Comparison of ENCODE assay signal across 19 cellular contexts in the genomic region with DNA sequence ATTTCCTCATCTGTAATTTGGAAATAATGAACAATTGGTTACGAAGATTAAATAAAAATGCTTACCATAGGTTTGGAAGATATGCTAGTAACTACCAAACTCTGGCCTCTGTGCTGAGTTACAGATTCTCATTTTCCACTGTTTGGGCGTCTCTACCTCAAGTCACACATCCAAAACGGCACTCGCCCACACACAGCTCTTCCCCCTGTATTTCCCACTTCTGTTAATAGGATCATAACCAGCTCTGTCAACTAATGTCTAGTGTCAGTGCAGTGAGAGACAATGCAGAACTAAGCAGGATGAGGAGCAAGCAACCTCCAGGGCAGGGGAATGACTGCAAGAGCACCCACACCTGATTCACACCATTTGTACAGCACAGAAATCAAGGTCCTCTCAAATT. TPM values are rescaled to one million over a fixed set of nuclear protein-coding genes. Genes with fewer than 3 reads are reported as not detected.
DNase-seq lines count a peak whose midpoint lies in the region; ATAC-seq and TF ChIP-seq lines count a peak whose summit lies in the region.
"Had no signal": no experiment of that assay in that cellular context is flagged by ENCODE, and none has a peak within 500 bp of the region (broad histone marks: within the 10 kb centered on the region; RNA-seq: fewer than 3 reads in every experiment).

No MANE protein-coding gene starts in this region.

- no peaks in the 10 kb centered on the region for H4K20me1 ChIP-seq in hepatocyte (ENCODE audit: insufficient read depth, poor library complexity, severe bottlenecking)

- POLR2A ChIA-PET in naive thymus-derived CD8-positive, alpha-beta T cell (lab: Charles Lee): no interaction called here

- no peak overlapping the region for H2AFZ ChIP-seq in hepatocyte

- no peaks in the 10 kb centered on the region for H3K36me3 ChIP-seq in hepatocyte (replicated peaks; ENCODE audit: insufficient read depth, low read depth)
- H3K36me3 ChIP-seq: BE2C had no signal

- no peaks in the 10 kb centered on the region for H3K27me3 ChIP-seq in hepatocyte
- H3K27me3 ChIP-seq: BE2C, Peyer's patch had no signal

- H3K27ac Mint-ChIP-seq in activated T-cell treated with anti-CD3 and anti-CD28 coated beads, Interleukin-2, amount 50 U/mL, for 24 hours: peak overlapping the region; percentile 44
- H3K27ac Mint-ChIP-seq in IgD-negative memory B cell: peak overlapping the region in 2 of 3 donors; percentile 49 to 55
- peak overlapping the region; percentile 26 to 83 (median 50) for H3K27ac Mint-ChIP-seq in immature natural killer cell
- peak overlapping the region; percentile 50 for H3K27ac Mint-ChIP-seq in stimulated activated memory B cell treated with anti-CD40 and anti-IgM and Interleukin-4, amounts not matched to agents 10 μg/mL and 1 μg/mL and 100 μg/mL, for 72 hours
- H3K27ac Mint-ChIP-seq in naive thymus-derived CD8-positive, alpha-beta T cell: peak overlapping the region in 2 of 10 donors; percentile 26 to 35

- no peak overlapping the region for H3K27ac ChIP-seq in hepatocyte
- H3K27ac ChIP-seq: Peyer's patch had no signal

- H3K4me2 ChIP-seq in hepatocyte: no peak overlapping the region

- ATAC-seq in stimulated activated memory B cell treated with anti-CD40 and anti-IgM and Interleukin-4, amounts not matched to agents 10 μg/mL and 1 μg/mL and 100 μg/mL, for 72 hours: no peak
- no peak for ATAC-seq in naive thymus-derived CD8-positive, alpha-beta T cell
- ATAC-seq: SK-N-SH treated with all-trans-retinoic acid at 6 μM for 48 hours had no signal

- TF ChIP-seq CTCF in hepatocyte (IDR thresholded peaks at IDR 0.05; ENCODE audit: poor library complexity): no peak

- no peaks in the 10 kb centered on the region for H3K9me2 ChIP-seq in hepatocyte (replicated peaks; ENCODE audit: insufficient read depth)

- no peaks in the 10 kb centered on the region for H3K9me3 ChIP-seq in hepatocyte (ENCODE audit: low read depth)
- H3K9me3 ChIP-seq: BE2C, Peyer's patch had no signal

- peaks cover 90% of the 10 kb centered on the region for H3K36me3 Mint-ChIP-seq in activated T-cell treated with anti-CD3 and anti-CD28 coated beads, Interleukin-2, amount 50 U/mL, for 24 hours (ENCODE audit: low read depth)
- H3K36me3 Mint-ChIP-seq in IgD-negative memory B cell (peaks cover 30% of the 10 kb centered on the region), immature natural killer cell (peaks cover 27 to 67% (median 43%) of the 10 kb centered on the region in 3 donors)
- H3K36me3 Mint-ChIP-seq in stimulated activated memory B cell treated with anti-CD40 and anti-IgM and Interleukin-4, amounts not matched to agents 10 μg/mL and 1 μg/mL and 100 μg/mL, for 72 hours: peaks cover 81% of the 10 kb centered on the region
- peaks cover 4 to 87% (median 15%) of the 10 kb centered on the region in 3 donors for H3K36me3 Mint-ChIP-seq in naive thymus-derived CD8-positive, alpha-beta T cell

- WGBS in hepatocyte (ENCODE audit: low lambda C conversion rate, missing lambda C conversion rate): 92% methylated on average over 4 of the region's 4 CpGs

- DNase-seq in activated T-cell treated with anti-CD3 and anti-CD28 coated beads, Interleukin-2, amount 50 U/mL, for 24 hours: no peak
- DNase-seq in activated T-cell treated with anti-CD3 and anti-CD28 coated beads for 4 hours (no peak), immature natural killer cell (no peak), NCI-H146 treated with DMSO at 0.1 percent for 48 hours (lab: John Stamatoyannopoulos, UW; ENCODE audit: unreplicated experiment) (no peak), hepatocyte (ENCODE audit: low spot score) (no peak)
- no peak for DNase-seq in naive thymus-derived CD8-positive, alpha-beta T cell
- DNase-seq: BE2C; CD4-positive, CD25-positive, alpha-beta regulatory T cell; DMS79 treated with DMSO at 0.1 percent for 48 hours; MM.1S; NCI-H1092; NCI-H1436 treated with DMSO at 0.1 percent for 48 hours; NCI-H2029; NCI-H2171; NCI-H82; Peyer's patch had no signal

- H3K4me3 Mint-ChIP-seq in activated T-cell treated with anti-CD3 and anti-CD28 coated beads, Interleukin-2, amount 50 U/mL, for 24 hours: no peak overlapping the region
- H3K4me3 Mint-ChIP-seq in IgD-negative memory B cell (no peak overlapping the region), immature natural killer cell (no peak overlapping the region)
- H3K4me3 Mint-ChIP-seq in stimulated activated memory B cell treated with anti-CD40 and anti-IgM and Interleukin-4, amounts not matched to agents 10 μg/mL and 1 μg/mL and 100 μg/mL, for 72 hours: no peak overlapping the region
- H3K4me3 Mint-ChIP-seq in naive thymus-derived CD8-positive, alpha-beta T cell: no peak overlapping the region
- H3K4me3 Mint-ChIP-seq: CD4-positive, CD25-positive, alpha-beta regulatory T cell had no signal

- no peaks in the 10 kb centered on the region for H3K9me3 Mint-ChIP-seq in activated T-cell treated with anti-CD3 and anti-CD28 coated beads, Interleukin-2, amount 50 U/mL, for 24 hours
- H3K9me3 Mint-ChIP-seq in IgD-negative memory B cell (no peaks in the 10 kb centered on the region), immature natural killer cell (no peaks in the 10 kb centered on the region)
- H3K9me3 Mint-ChIP-seq in stimulated activated memory B cell treated with anti-CD40 and anti-IgM and Interleukin-4, amounts not matched to agents 10 μg/mL and 1 μg/mL and 100 μg/mL, for 72 hours: no peaks in the 10 kb centered on the region
- no peaks in the 10 kb centered on the region for H3K9me3 Mint-ChIP-seq in naive thymus-derived CD8-positive, alpha-beta T cell
- H3K9me3 Mint-ChIP-seq: CD4-positive, CD25-positive, alpha-beta regulatory T cell had no signal

- no peaks in the 10 kb centered on the region for H3K4me1 ChIP-seq in hepatocyte (ENCODE audit: insufficient read depth)
- H3K4me1 ChIP-seq: BE2C, Peyer's patch had no signal

- H3K4me1 Mint-ChIP-seq in activated T-cell treated with anti-CD3 and anti-CD28 coated beads, Interleukin-2, amount 50 U/mL, for 24 hours (ENCODE audit: low read depth): no peaks in the 10 kb centered on the region
- peaks cover 12 to 22% (median 17%) of the 10 kb centered on the region in 3 donors for H3K4me1 Mint-ChIP-seq in IgD-negative memory B cell
- peaks cover 8 to 11% of the 10 kb centered on the region in 2 donors for H3K4me1 Mint-ChIP-seq in immature natural killer cell
- H3K4me1 Mint-ChIP-seq in stimulated activated memory B cell treated with anti-CD40 and anti-IgM and Interleukin-4, amounts not matched to agents 10 μg/mL and 1 μg/mL and 100 μg/mL, for 72 hours: peaks cover 30% of the 10 kb centered on the region
- H3K4me1 Mint-ChIP-seq in naive thymus-derived CD8-positive, alpha-beta T cell: peaks cover 0 to 7% (median 2%) of the 10 kb centered on the region in 4 donors

- no peaks in the 10 kb centered on the region for H3K79me2 ChIP-seq in hepatocyte

- H3K4me3 ChIP-seq in hepatocyte: no peak overlapping the region
- H3K4me3 ChIP-seq: Peyer's patch had no signal

- no peaks in the 10 kb centered on the region for H3K27me3 Mint-ChIP-seq in activated T-cell treated with anti-CD3 and anti-CD28 coated beads, Interleukin-2, amount 50 U/mL, for 24 hours
- H3K27me3 Mint-ChIP-seq in IgD-negative memory B cell (no peaks in the 10 kb centered on the region), immature natural killer cell (ENCODE audit: low read depth in 3 of 3) (peaks cover 0 to 2% (median 0%) of the 10 kb centered on the region in 3 donors)
- no peaks in the 10 kb centered on the region for H3K27me3 Mint-ChIP-seq in stimulated activated memory B cell treated with anti-CD40 and anti-IgM and Interleukin-4, amounts not matched to agents 10 μg/mL and 1 μg/mL and 100 μg/mL, for 72 hours
- no peaks in the 10 kb centered on the region for H3K27me3 Mint-ChIP-seq in naive thymus-derived CD8-positive, alpha-beta T cell
- H3K27me3 Mint-ChIP-seq: CD4-positive, CD25-positive, alpha-beta regulatory T cell had no signal

RNA-seq across cellular contexts. Expression of a gene that starts 10.9 kb away (rescaled TPM):
- polyA plus RNA-seq in IgD-negative memory B cell: 0.33 TPM
- under 1 TPM in 1 of 3 donors, not detected in 2; 0.18 TPM for polyA plus RNA-seq in immature natural killer cell
- 1 to 10 TPM in 1 of 2 experiments, under 1 TPM in 1; 0.71 to 1.6 TPM for total RNA-seq in naive thymus-derived CD8-positive, alpha-beta T cell
- under 1 TPM in 2 of 3 donors, not detected in 1; 0.07 to 0.32 TPM for polyA plus RNA-seq in naive thymus-derived CD8-positive, alpha-beta T cell
- total RNA-seq in hepatocyte: 0.07 TPM in 1 of 2 replicates, not detected in the other
- polyA plus RNA-seq in hepatocyte: 1.0 and 1.2 TPM in 2 replicates
- total RNA-seq: Peyer's patch had no signal

RNA-seq across cellular contexts. Expression of a gene that starts 52.7 kb away (rescaled TPM):
- polyA plus RNA-seq in IgD-negative memory B cell (50.9 TPM), immature natural killer cell (10 to 100 TPM; 13.1 to 28.5 (median 17.2) TPM), hepatocyte (95.1 and 127 TPM in 2 replicates)
- total RNA-seq in naive thymus-derived CD8-positive, alpha-beta T cell: 10 to 100 TPM; 14.6 to 17.9 TPM
- 10 to 100 TPM in 2 of 3 donors, 1 to 10 TPM in 1; 5.4 to 33.6 (median 24.5) TPM for polyA plus RNA-seq in naive thymus-derived CD8-positive, alpha-beta T cell
- 92.3 and 100 TPM in 2 replicates for total RNA-seq in hepatocyte
